ENCODE assay signal across 14 cellular contexts in the genomic region with DNA sequence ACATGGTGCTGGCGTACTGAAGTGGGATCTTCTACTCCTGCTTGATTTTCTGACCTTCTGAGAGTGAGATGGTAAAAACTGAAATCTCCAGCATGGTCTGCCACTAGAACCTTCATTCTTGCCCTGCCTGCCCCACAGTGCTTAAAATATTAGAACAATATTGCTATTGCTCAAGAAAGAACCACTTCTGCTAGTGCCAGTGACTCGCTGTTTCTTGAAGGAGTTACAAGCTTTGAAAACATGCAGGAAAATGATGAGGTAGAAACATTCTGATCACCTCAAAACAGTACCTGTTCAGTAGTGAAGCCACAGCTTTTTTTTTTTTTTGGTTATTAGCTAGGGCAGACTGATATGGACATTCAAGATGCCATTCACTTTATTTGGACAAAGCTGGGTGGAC.
A peak's percentile ranks its signal among the peaks of the same experiment; 100 is the strongest.
DNase-seq lines count a peak whose midpoint lies in the region; ATAC-seq and TF ChIP-seq lines count a peak whose summit lies in the region.
"Had no signal": no experiment of that assay in that cellular context is flagged by ENCODE, and none has a peak within 500 bp of the region (broad histone marks: within the 10 kb centered on the region; RNA-seq: fewer than 3 reads in every experiment).

No MANE protein-coding gene starts in this region.

- H3K18ac ChIP-seq in IMR-90 (ENCODE audit: low read depth, low read length) = no peak overlapping the region

- no peak overlapping the region for H2AK9ac ChIP-seq in IMR-90 (replicated peaks; ENCODE audit: low read depth, low read length, poor library complexity)

- no peaks in the 10 kb centered on the region for H4K20me1 ChIP-seq in IMR-90 (ENCODE audit: insufficient read depth, low read length)

- DNase-seq in AML-193 (lab: John Stamatoyannopoulos, UW) = peak; percentile 11 to 31
- DNase-seq in IMR-90 = peak; percentile 27
- peak; percentile 9 for DNase-seq in NB4 (ENCODE audit: low read depth)
- DNase-seq in iris pigment epithelial cell (ENCODE audit: low read depth) = peak; percentile 25
- DNase-seq in GDM1 (lab: John Stamatoyannopoulos, UW) = no peak
- DNase-seq in NCI-H69 (lab: John Stamatoyannopoulos, UW) = no peak
- DNase-seq in T-helper 2 cell = no peak
- DNase-seq: BE2C; CD4-positive, alpha-beta memory T cell; DMS79; HCEC 1CT; HFFc6 had no signal

- H4K91ac ChIP-seq in IMR-90 (ENCODE audit: insufficient read depth, low read depth, low read length) = no peak overlapping the region

- no peaks in the 10 kb centered on the region for H3K36me3 ChIP-seq in IMR-90 (ENCODE audit: control insufficient read depth, insufficient read depth, low read length)
- H3K36me3 ChIP-seq: BE2C had no signal

- ATAC-seq in IMR-90 (ENCODE audit: low read depth) = no peak
- no peak for ATAC-seq in GM18861 (IDR thresholded peaks at IDR 0.05; ENCODE audit: unreplicated experiment)

- no peaks in the 10 kb centered on the region for H3K4me1 ChIP-seq in IMR-90 (ENCODE audit: control insufficient read depth, insufficient read depth, low read length)
- H3K4me1 ChIP-seq: BE2C had no signal

- H3K56ac ChIP-seq in IMR-90 (ENCODE audit: extremely low read depth, insufficient read depth, low read length) = no peak overlapping the region

- no peak overlapping the region for H2BK15ac ChIP-seq in IMR-90 (ENCODE audit: low read depth, low read length)

- H4K5ac ChIP-seq in IMR-90 (ENCODE audit: low read depth, low read length) = no peak overlapping the region

- dilution Hi-C loops in IMR-90 (cut with HindIII; ENCODE audit: low sequenced_read_pairs, unreplicated experiment) = no loop called here

- H3K4me3 ChIP-seq in IMR-90 (ENCODE audit: insufficient read depth, low read depth, low read length) = no peak overlapping the region
- no peak overlapping the region for H3K4me3 ChIP-seq in NB4 (ENCODE audit: low read depth, low read length)

- no peaks in the 10 kb centered on the region for H3K27me3 ChIP-seq in IMR-90 (ENCODE audit: control insufficient read depth, insufficient read depth, low read length)
- H3K27me3 ChIP-seq: BE2C had no signal

- no TSS peak for BruUV-seq in IMR-90 (replicated peaks; lab: Mats Ljungman, UMichigan)

- TF ChIP-seq RAD21 in IMR-90 (IDR thresholded peaks at IDR 0.05; ENCODE audit: low read length) = no peak

- H3K23ac ChIP-seq in IMR-90 (ENCODE audit: low read depth, low read length) = no peak overlapping the region

- in situ Hi-C loops in IMR-90 (cut with MboI; ENCODE audit: low sequenced_read_pairs) = no loop called here

- no peak overlapping the region for H2BK20ac ChIP-seq in IMR-90 (ENCODE audit: low read depth, low read length)

- no peak overlapping the region for H3K4me2 ChIP-seq in IMR-90 (ENCODE audit: low read depth, low read length)

- H3K14ac ChIP-seq in IMR-90 (replicated peaks; ENCODE audit: low read depth, low read length) = no peak overlapping the region

- intact Hi-C loops in IMR-90 (cut with micrococcal nuclease) = no loop called here

- no CpG with 5 or more reads among the region's 2 CpGs for WGBS in IMR-90 (ENCODE audit: extremely low coverage in 2 of 2, insufficient read length in 1 of 2), 2 experiments

- H3K79me1 ChIP-seq in IMR-90 (ENCODE audit: low read depth in 1 of 2, low read length in 2 of 2) = peaks cover 0 to 9% of the 10 kb centered on the region in 2 experiments; a peak in 2 of 4 replicates

- H2BK120ac ChIP-seq in IMR-90 (ENCODE audit: low read depth, low read length) = no peak overlapping the region

- CTCF ChIA-PET in IMR-90 (lab: Yijun Ruan, JAX) = no interaction called here

- no peak overlapping the region for H4K8ac ChIP-seq in IMR-90 (ENCODE audit: low read depth in 2 of 2, low read length in 2 of 2)

- no peak overlapping the region for H2AFZ ChIP-seq in IMR-90 (replicated peaks; ENCODE audit: low read length, poor library complexity)

- no peak for TF ChIP-seq CTCF in IMR-90 (conservative IDR thresholded peaks at IDR 0.05; ENCODE audit: low read depth, low read length)
- no peak for TF ChIP-seq CTCF in NB4 (IDR thresholded peaks at IDR 0.05; ENCODE audit: low read depth, low read length)

- H2AK5ac ChIP-seq in IMR-90 (ENCODE audit: low read depth, low read length) = no peak overlapping the region

- no peak overlapping the region for H3K27ac ChIP-seq in IMR-90 (ENCODE audit: insufficient read depth, low read length)
- H3K27ac ChIP-seq: C4-2B had no signal

- no peaks in the 10 kb centered on the region for H3K9me3 ChIP-seq in IMR-90 (ENCODE audit: control insufficient read depth, insufficient read depth, low read length)
- H3K9me3 ChIP-seq: BE2C had no signal

- POLR2A ChIA-PET in IMR-90 (lab: Charles Lee; ENCODE audit: unreplicated experiment) = no interaction called here

- TF ChIP-seq POLR2A in IMR-90 (IDR thresholded peaks at IDR 0.05; ENCODE audit: low read depth, low read length) (no peak), NB4 (IDR thresholded peaks at IDR 0.05; ENCODE audit: extremely low read depth, insufficient read length) (no peak)

- H3K9ac ChIP-seq in IMR-90 (ENCODE audit: low read depth, low read length) = no peak overlapping the region

- no peaks in the 10 kb centered on the region for H3K9me1 ChIP-seq in IMR-90 (ENCODE audit: insufficient read depth, low read length)

- H3K4ac ChIP-seq in IMR-90 (ENCODE audit: low read depth, low read length) = no peak overlapping the region

- H2BK5ac ChIP-seq in IMR-90 (ENCODE audit: low read depth, low read length, poor library complexity, severe bottlenecking) = no peak overlapping the region

TF ChIP-seq in IMR-90, 13 proteins besides CTCF, POLR2A, EP300 and RAD21:
- TF ChIP-seq RCOR1 (IDR thresholded peaks at IDR 0.05; ENCODE audit: insufficient replicate concordance, low read length) (no peak), MAZ (IDR thresholded peaks at IDR 0.05; ENCODE audit: borderline replicate concordance, low read depth, low read length) (no peak), NFE2L2 (IDR thresholded peaks at IDR 0.05; ENCODE audit: low read depth, low read length) (no peak), BHLHE40 (IDR thresholded peaks at IDR 0.05; ENCODE audit: low read depth, low read length) (no peak), CEBPB (IDR thresholded peaks at IDR 0.05; ENCODE audit: low read depth, low read length) (no peak), MXI1 (IDR thresholded peaks at IDR 0.05; ENCODE audit: borderline replicate concordance, low read depth, low read length) (no peak), FOS (IDR thresholded peaks at IDR 0.05; ENCODE audit: low read depth, low read length) (no peak), MAFK (IDR thresholded peaks at IDR 0.05; ENCODE audit: low read depth, low read length) (no peak), SMC3 (IDR thresholded peaks at IDR 0.05; ENCODE audit: low read depth, low read length) (no peak)
TF ChIP-seq in IMR-90: peak in this region for 0.

Comparison
In these comparisons a context has a peak if more than half of its experiments do, and no peak if none do; other contexts are left out.
1. DNase-seq: peak in AML-193 (2 of 2), IMR-90 (single experiment), NB4 (single experiment) and iris pigment epithelial cell (single experiment); none in GDM1 (single experiment), NCI-H69 (single experiment) and T-helper 2 cell (0 of 5).